Comparison of ENCODE assay signal across 23 cellular contexts in genomic region chr14:35112641-35113040, GRCh38.
"Had no signal": no experiment of that assay in that cellular context is flagged by ENCODE, and none has a peak within 500 bp of the region (broad histone marks: within the 10 kb centered on the region; RNA-seq: fewer than 3 reads in every experiment).

No MANE protein-coding gene starts in this region.

- H3K27me3 ChIP-seq: brain microvascular endothelial cell, esophagus muscularis mucosa, gastroesophageal sphincter, heart left ventricle, neutrophil, spleen had no signal

- H2AFZ ChIP-seq: parathyroid adenoma had no signal

- H3K9me3 ChIP-seq: esophagus muscularis mucosa, gastroesophageal sphincter, neutrophil had no signal

- H3K79me2 ChIP-seq: parathyroid adenoma had no signal

- ATAC-seq: activated CD8-positive, alpha-beta T cell treated with anti-CD3 and anti-CD28 coated beads for 36 hours; gastroesophageal sphincter; heart left ventricle; mucosa of descending colon; stimulated activated naive B cell treated with anti-CD40 and anti-IgM and Interleukin-4, amounts not matched to agents 10 μg/mL and 1 μg/mL and 100 μg/mL, for 72 hours; T-cell had no signal

- H3K27me3 Mint-ChIP-seq: activated CD4-positive, alpha-beta T cell treated with anti-CD3 and anti-CD28 coated beads, Interleukin-2, amount 10 ng/mL, durations not matched to agents 24 days and 14 days; activated CD8-positive, alpha-beta T cell treated with anti-CD3 and anti-CD28 coated beads for 36 hours; central memory CD8-positive, alpha-beta T cell; naive B cell; stimulated activated naive B cell treated with anti-CD40 and anti-IgM and Interleukin-4, amounts not matched to agents 10 μg/mL and 1 μg/mL and 100 μg/mL, for 72 hours; T-cell had no signal

- H3K4me3 ChIP-seq: coronary artery, esophagus muscularis mucosa, gastroesophageal sphincter, heart left ventricle, left ventricle myocardium inferior, mucosa of descending colon, spleen had no signal

- H3K9ac ChIP-seq: parathyroid adenoma had no signal

- FAIRE-seq: endothelial cell of umbilical vein had no signal

- H3K27ac ChIP-seq: brain microvascular endothelial cell, coronary artery, esophagus muscularis mucosa, gastroesophageal sphincter, heart left ventricle, left ventricle myocardium inferior, parathyroid adenoma, spleen had no signal

- H3K4me1 ChIP-seq: parathyroid adenoma had no signal

- H3K27ac Mint-ChIP-seq: activated CD4-positive, alpha-beta T cell treated with anti-CD3 and anti-CD28 coated beads, Interleukin-2, amount 10 ng/mL, durations not matched to agents 24 days and 14 days; activated naive CD4-positive, alpha-beta T cell treated with anti-CD3 and anti-CD28 coated beads for 36 hours; stimulated activated naive B cell treated with anti-CD40 and anti-IgM and Interleukin-4, amounts not matched to agents 10 μg/mL and 1 μg/mL and 100 μg/mL, for 72 hours had no signal

- DNase-seq: activated CD4-positive, alpha-beta T cell treated with anti-CD3 and anti-CD28 coated beads, Interleukin-2, amount 10 ng/mL, durations not matched to agents 24 days and 14 days; activated CD8-positive, alpha-beta T cell treated with anti-CD3 and anti-CD28 coated beads for 36 hours; activated naive CD4-positive, alpha-beta T cell treated with anti-CD3 and anti-CD28 coated beads for 36 hours; activated T-cell treated with anti-CD3 and anti-CD28 coated beads, Interleukin-2, amount 50 U/mL, for 1 hour; aorta; brain microvascular endothelial cell; heart left ventricle; left ventricle myocardium inferior; mammary epithelial cell; mucosa of descending colon; naive B cell; spleen; stimulated activated CD4-positive, alpha-beta T cell treated with anti-CD3 and anti-CD28 coated beads, Interleukin-4, amount 100 ng/mL, for 4 hours; stimulated activated naive B cell treated with anti-CD40 and anti-IgM and Interleukin-4, amounts not matched to agents 10 μg/mL and 1 μg/mL and 100 μg/mL, for 72 hours; T-cell; T-helper 9 cell had no signal

- H3K4me3 Mint-ChIP-seq: activated CD4-positive, alpha-beta T cell treated with anti-CD3 and anti-CD28 coated beads, Interleukin-2, amount 10 ng/mL, durations not matched to agents 24 days and 14 days; activated CD8-positive, alpha-beta T cell treated with anti-CD3 and anti-CD28 coated beads for 36 hours; activated naive CD4-positive, alpha-beta T cell treated with anti-CD3 and anti-CD28 coated beads for 36 hours; central memory CD8-positive, alpha-beta T cell; naive B cell; stimulated activated naive B cell treated with anti-CD40 and anti-IgM and Interleukin-4, amounts not matched to agents 10 μg/mL and 1 μg/mL and 100 μg/mL, for 72 hours; T-cell had no signal
